ENCODE assay signal across 8 cellular contexts in the genomic region with DNA sequence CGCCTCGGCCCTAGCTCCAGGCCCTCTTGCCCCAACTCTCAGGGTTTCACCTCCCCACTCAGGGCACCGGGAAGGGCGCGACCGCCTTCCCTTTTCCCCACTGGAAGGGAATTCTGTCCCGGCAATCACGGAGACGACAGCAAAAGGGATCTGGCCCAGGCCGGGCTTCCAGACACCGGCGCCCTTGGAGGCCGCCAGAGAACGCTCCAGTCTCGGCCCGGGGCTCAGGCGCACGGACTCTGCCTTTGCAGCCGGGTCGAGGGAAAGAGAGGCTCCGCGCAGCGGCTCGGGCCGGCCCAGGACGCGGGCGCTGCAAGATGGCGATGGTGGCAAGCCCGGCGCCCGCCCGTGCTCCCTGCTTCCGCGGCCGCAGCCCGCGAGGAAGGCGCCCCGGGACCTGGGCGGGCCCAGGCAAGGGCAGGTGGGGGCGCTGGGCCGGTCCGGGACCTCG. TPM values are rescaled to one million over a fixed set of nuclear protein-coding genes. Genes with fewer than 3 reads are reported as not detected.
DNase-seq lines count a peak whose midpoint lies in the region; ATAC-seq, FAIRE-seq and TF ChIP-seq lines count a peak whose summit lies in the region.

No MANE protein-coding gene starts in this region.

- H3K4me3 ChIP-seq in sigmoid colon, result peak overlapping the region; percentile 54 to 98 (median 84)

- POLR2A ChIA-PET in WTC11 (lab: Charles Lee), result interaction anchor here (1.0 kb wide), 1 partner anchor 39 kb away, joined by 3 read pairs; no protein-coding TSS in a partner anchor

- TF ChIP-seq CTCF in WTC11 (IDR thresholded peaks at IDR 0.05) (no peak), glutamatergic neuron (IDR thresholded peaks at IDR 0.05; ENCODE audit: partially characterized antibody, unreplicated experiment) (no peak), sigmoid colon (IDR thresholded peaks at IDR 0.05) (no peak)

- H3K27me3 ChIP-seq in sigmoid colon, result no peaks in the 10 kb centered on the region

- H3K27ac ChIP-seq in sigmoid colon, result peak overlapping the region; percentile 88 to 99 (median 98)

- intact Hi-C loops in sigmoid colon (cut with DNase I), result loop anchor here (1.0 kb wide), 1 partner anchor 81 kb away; no protein-coding TSS in a partner anchor

- peaks cover 30% of the 10 kb centered on the region for H3K36me3 Mint-ChIP-seq in WTC11
- H3K36me3 Mint-ChIP-seq in glutamatergic neuron (ENCODE audit: unreplicated experiment), result peaks cover 14% of the 10 kb centered on the region

- peaks cover 25% of the 10 kb centered on the region for H3K9me3 Mint-ChIP-seq in WTC11
- H3K9me3 Mint-ChIP-seq in glutamatergic neuron (ENCODE audit: unreplicated experiment), result peaks cover 31% of the 10 kb centered on the region

- DNase-seq in GM12891 (ENCODE audit: insufficient read length, low spot score), result no peak
- DNase-seq in WTC11 (ENCODE audit: low spot score), result peak; percentile 47
- DNase-seq in glutamatergic neuron, result no peak
- DNase-seq in sigmoid colon, result peak; percentile 71
- no peak for DNase-seq in AG08395 (ENCODE audit: low spot score)
- DNase-seq in NCI-H446 treated with DMSO at 0.1 percent for 48 hours (lab: John Stamatoyannopoulos, UW), result no peak

- no peaks in the 10 kb centered on the region for H3K9me3 ChIP-seq in sigmoid colon

- TF ChIP-seq POLR2A in GM12891 (IDR thresholded peaks at IDR 0.05; ENCODE audit: low read depth, low read length) (no peak), sigmoid colon (IDR thresholded peaks at IDR 0.05) (no peak)

- H3K27me3 Mint-ChIP-seq in WTC11 (ENCODE audit: low read depth) (peaks cover 15% of the 10 kb centered on the region), glutamatergic neuron (ENCODE audit: unreplicated experiment) (peaks cover 30% of the 10 kb centered on the region)

- whole genome bisulfite sequencing in sigmoid colon, 2 donors, result 0 to 1% methylated on average over 45 of the region's 45 CpGs

- H3K36me3 ChIP-seq in sigmoid colon, result peaks cover 0 to 6% (median 0%) of the 10 kb centered on the region in 4 donors

- H3K4me3 Mint-ChIP-seq in WTC11, result peak overlapping the region; percentile 70
- H3K4me3 Mint-ChIP-seq in glutamatergic neuron (ENCODE audit: unreplicated experiment), result peak overlapping the region; percentile 96

- ATAC-seq in HG02840 (IDR thresholded peaks at IDR 0.05; ENCODE audit: low FRiP score, unreplicated experiment) (peak; percentile 14), WTC11 (no peak), GM18502 (IDR thresholded peaks at IDR 0.05; ENCODE audit: poor library complexity, unreplicated experiment) (no peak)

- H3K4me1 ChIP-seq in sigmoid colon, result peaks cover 0 to 69% (median 66%) of the 10 kb centered on the region in 4 donors

- no peak overlapping the region for H3K27ac Mint-ChIP-seq in WTC11
- peak overlapping the region; percentile 28 for H3K27ac Mint-ChIP-seq in glutamatergic neuron (ENCODE audit: unreplicated experiment)

- no peak for FAIRE-seq in GM12891 (lab: Jason Lieb, UNC)

- no peak for TF ChIP-seq EP300 in sigmoid colon (IDR thresholded peaks at IDR 0.05)

- CTCF ChIA-PET in WTC11 (lab: Charles Lee), result interaction anchor here (0.7 to 1.6 kb wide), 3 partner anchors 89 to 108 kb away, joined by 4 to 5 read pairs (median 4); no protein-coding TSS in a partner anchor

- H3K4me1 Mint-ChIP-seq in WTC11, result peaks cover 16% of the 10 kb centered on the region
- H3K4me1 Mint-ChIP-seq in glutamatergic neuron (ENCODE audit: low read depth, unreplicated experiment), result peaks cover 39% of the 10 kb centered on the region

TF ChIP-seq in GM12891, 5 proteins besides CTCF, POLR2A, EP300 and RAD21:
- no peak for TF ChIP-seq SPI1 (IDR thresholded peaks at IDR 0.05; ENCODE audit: low read depth, low read length)
- TF ChIP-seq TAF1 (IDR thresholded peaks at IDR 0.05; ENCODE audit: low read depth, low read length), result peak; percentile 44; the same call in 1 of the 2 replicates
- no peak for TF ChIP-seq POU2F2 (IDR thresholded peaks at IDR 0.05; ENCODE audit: low read depth, low read length)
- TF ChIP-seq PAX5 (IDR thresholded peaks at IDR 0.05; ENCODE audit: insufficient read depth, low read length, severe bottlenecking), result no peak
- no peak for TF ChIP-seq POLR2AphosphoS5 (IDR thresholded peaks at IDR 0.05; ENCODE audit: low read depth, low read length)

TF ChIP-seq in WTC11, 78 proteins besides CTCF, POLR2A, EP300 and RAD21 (continues in another document):
- TF ChIP-seq ZNF396 (CRISPR knock-in tag; IDR thresholded peaks at IDR 0.05; ENCODE audit: borderline replicate concordance), result no peak
- no peak for TF ChIP-seq SMAD4 (CRISPR knock-in tag; IDR thresholded peaks at IDR 0.05)
- TF ChIP-seq, protein P1, sequence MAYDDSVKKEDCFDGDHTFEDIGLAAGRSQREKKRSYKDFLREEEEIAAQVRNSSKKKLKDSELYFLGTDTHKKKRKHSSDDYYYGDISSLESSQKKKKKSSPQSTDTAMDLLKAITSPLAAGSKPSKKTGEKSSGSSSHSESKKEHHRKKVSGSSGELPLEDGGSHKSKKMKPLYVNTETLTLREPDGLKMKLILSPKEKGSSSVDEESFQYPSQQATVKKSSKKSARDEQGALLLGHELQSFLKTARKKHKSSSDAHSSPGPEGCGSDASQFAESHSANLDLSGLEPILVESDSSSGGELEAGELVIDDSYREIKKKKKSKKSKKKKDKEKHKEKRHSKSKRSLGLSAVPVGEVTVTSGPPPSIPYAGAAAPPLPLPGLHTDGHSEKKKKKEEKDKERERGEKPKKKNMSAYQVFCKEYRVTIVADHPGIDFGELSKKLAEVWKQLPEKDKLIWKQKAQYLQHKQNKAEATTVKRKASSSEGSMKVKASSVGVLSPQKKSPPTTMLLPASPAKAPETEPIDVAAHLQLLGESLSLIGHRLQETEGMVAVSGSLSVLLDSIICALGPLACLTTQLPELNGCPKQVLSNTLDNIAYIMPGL (CRISPR knock-in tag; IDR thresholded peaks at IDR 0.05), result peak; percentile 69; the same call in 1 of the 2 replicates
- TF ChIP-seq CBFB (CRISPR knock-in tag; IDR thresholded peaks at IDR 0.05; ENCODE audit: low read depth), result no peak
- TF ChIP-seq, protein P2, sequence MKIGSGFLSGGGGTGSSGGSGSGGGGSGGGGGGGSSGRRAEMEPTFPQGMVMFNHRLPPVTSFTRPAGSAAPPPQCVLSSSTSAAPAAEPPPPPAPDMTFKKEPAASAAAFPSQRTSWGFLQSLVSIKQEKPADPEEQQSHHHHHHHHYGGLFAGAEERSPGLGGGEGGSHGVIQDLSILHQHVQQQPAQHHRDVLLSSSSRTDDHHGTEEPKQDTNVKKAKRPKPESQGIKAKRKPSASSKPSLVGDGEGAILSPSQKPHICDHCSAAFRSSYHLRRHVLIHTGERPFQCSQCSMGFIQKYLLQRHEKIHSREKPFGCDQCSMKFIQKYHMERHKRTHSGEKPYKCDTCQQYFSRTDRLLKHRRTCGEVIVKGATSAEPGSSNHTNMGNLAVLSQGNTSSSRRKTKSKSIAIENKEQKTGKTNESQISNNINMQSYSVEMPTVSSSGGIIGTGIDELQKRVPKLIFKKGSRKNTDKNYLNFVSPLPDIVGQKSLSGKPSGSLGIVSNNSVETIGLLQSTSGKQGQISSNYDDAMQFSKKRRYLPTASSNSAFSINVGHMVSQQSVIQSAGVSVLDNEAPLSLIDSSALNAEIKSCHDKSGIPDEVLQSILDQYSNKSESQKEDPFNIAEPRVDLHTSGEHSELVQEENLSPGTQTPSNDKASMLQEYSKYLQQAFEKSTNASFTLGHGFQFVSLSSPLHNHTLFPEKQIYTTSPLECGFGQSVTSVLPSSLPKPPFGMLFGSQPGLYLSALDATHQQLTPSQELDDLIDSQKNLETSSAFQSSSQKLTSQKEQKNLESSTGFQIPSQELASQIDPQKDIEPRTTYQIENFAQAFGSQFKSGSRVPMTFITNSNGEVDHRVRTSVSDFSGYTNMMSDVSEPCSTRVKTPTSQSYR (CRISPR knock-in tag; IDR thresholded peaks at IDR 0.05), result no peak
- TF ChIP-seq ZNF232 (CRISPR knock-in tag; IDR thresholded peaks at IDR 0.05), result no peak
- TF ChIP-seq RORB (CRISPR knock-in tag; IDR thresholded peaks at IDR 0.05), result no peak
- TF ChIP-seq, protein P3, sequence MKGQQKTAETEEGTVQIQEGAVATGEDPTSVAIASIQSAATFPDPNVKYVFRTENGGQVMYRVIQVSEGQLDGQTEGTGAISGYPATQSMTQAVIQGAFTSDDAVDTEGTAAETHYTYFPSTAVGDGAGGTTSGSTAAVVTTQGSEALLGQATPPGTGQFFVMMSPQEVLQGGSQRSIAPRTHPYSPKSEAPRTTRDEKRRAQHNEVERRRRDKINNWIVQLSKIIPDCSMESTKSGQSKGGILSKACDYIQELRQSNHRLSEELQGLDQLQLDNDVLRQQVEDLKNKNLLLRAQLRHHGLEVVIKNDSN (CRISPR knock-in tag; IDR thresholded peaks at IDR 0.05), result 0 out of 2 replicates have a peak, but pooled peaks have one; percentile 26
- TF ChIP-seq, protein P4, sequence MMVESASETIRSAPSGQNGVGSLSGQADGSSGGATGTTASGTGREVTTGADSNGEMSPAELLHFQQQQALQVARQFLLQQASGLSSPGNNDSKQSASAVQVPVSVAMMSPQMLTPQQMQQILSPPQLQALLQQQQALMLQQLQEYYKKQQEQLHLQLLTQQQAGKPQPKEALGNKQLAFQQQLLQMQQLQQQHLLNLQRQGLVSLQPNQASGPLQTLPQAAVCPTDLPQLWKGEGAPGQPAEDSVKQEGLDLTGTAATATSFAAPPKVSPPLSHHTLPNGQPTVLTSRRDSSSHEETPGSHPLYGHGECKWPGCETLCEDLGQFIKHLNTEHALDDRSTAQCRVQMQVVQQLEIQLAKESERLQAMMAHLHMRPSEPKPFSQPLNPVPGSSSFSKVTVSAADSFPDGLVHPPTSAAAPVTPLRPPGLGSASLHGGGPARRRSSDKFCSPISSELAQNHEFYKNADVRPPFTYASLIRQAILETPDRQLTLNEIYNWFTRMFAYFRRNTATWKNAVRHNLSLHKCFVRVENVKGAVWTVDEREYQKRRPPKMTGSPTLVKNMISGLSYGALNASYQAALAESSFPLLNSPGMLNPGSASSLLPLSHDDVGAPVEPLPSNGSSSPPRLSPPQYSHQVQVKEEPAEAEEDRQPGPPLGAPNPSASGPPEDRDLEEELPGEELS (CRISPR knock-in tag; IDR thresholded peaks at IDR 0.05), result no peak

RNA-seq across cellular contexts. Expression of a gene that starts 1.1 kb away (rescaled TPM):
- 97.8 TPM for polyA plus RNA-seq in GM12891 (2012; ENCODE audit: low read depth, missing spikeins)
- total RNA-seq in WTC11 (2021) (143 to 167 TPM (median 159 TPM) in 3 replicates), glutamatergic neuron (ENCODE audit: unreplicated experiment) (302 TPM), sigmoid colon (100 to 1,000 TPM in 3 of 4 donors, 10 to 100 TPM in 1; 98.9 to 160 (median 129) TPM)
- 100 to 1,000 TPM in 1 of 3 donors, 10 to 100 TPM in 2; 67.9 to 162 (median 71.4) TPM for polyA plus RNA-seq in sigmoid colon

RNA-seq across cellular contexts. Expression of a gene that starts 41.9 kb away (rescaled TPM):
- polyA plus RNA-seq in GM12891 (2012; ENCODE audit: low read depth, missing spikeins), result 36.2 TPM
- total RNA-seq in WTC11 (2021), result 66.9 to 86.9 TPM (median 79.8 TPM) in 3 replicates
- 77.2 TPM for total RNA-seq in glutamatergic neuron (ENCODE audit: unreplicated experiment)
- total RNA-seq in sigmoid colon, result 10 to 100 TPM; 44.2 to 56.2 (median 49.6) TPM
- polyA plus RNA-seq in sigmoid colon, result 10 to 100 TPM; 51.1 to 89.8 (median 80.0) TPM

Comparison
In these comparisons a context has a peak if more than half of its experiments do, and no peak if none do; other contexts are left out.
1. DNase-seq: peak in WTC11 (single experiment) and sigmoid colon (single experiment); none in GM12891 (single experiment), glutamatergic neuron (single experiment), AG08395 (single experiment) and NCI-H446 treated with DMSO at 0.1 percent for 48 hours (single experiment).